Comparison of ENCODE assay signal across 9 cellular contexts in the genomic region with DNA sequence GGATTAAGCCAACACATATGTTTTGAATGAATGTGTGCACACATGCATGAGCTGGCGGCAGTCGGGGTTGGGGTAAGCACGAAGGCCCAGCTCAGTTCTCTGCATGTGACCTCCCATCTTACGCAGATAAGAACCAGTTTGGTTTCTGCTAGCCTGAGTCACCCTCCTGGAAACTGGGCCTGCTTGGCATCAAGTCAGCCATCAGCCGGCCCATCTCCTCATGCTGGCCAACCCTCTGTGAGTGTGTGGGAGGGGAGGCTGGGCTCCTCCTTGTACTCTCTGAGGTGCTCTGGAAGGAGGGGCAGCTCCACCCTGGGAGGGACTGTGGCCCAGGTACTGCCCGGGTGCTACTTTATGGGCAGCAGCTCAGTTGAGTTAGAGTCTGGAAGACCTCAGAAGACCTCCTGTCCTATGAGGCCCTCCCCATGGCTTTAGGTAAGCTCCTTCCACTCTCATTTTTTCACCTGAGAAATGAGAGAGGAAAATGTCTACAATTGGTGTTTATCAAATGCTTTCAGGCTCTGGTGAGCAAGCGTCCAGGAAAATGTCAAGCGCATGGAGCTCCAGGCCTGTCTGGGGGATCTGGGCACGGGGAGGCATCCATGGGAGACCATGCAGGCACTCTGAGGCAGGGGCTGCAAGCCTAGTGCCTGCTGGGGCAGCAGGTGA. TPM values are rescaled to one million over a fixed set of nuclear protein-coding genes. Genes with fewer than 3 reads are reported as not detected.
DNase-seq lines count a peak whose midpoint lies in the region; TF ChIP-seq lines count a peak whose summit lies in the region.
"Had no signal": no experiment of that assay in that cellular context is flagged by ENCODE, and none has a peak within 500 bp of the region (broad histone marks: within the 10 kb centered on the region; RNA-seq: fewer than 3 reads in every experiment).

No MANE protein-coding gene starts in this region.

- 85% methylated on average over 8 of the region's 9 CpGs for WGBS in esophagus muscularis mucosa

- H3K27me3 ChIP-seq in esophagus muscularis mucosa = no peaks in the 10 kb centered on the region

- no peaks in the 10 kb centered on the region for H3K36me3 ChIP-seq in esophagus muscularis mucosa

- H3K4me1 ChIP-seq in esophagus muscularis mucosa = no peaks in the 10 kb centered on the region

- no peak overlapping the region for H3K27ac ChIP-seq in esophagus muscularis mucosa (replicated peaks in 1 of 4)

- no peak for TF ChIP-seq EP300 in esophagus muscularis mucosa (IDR thresholded peaks at IDR 0.05)

- intact Hi-C loops in esophagus muscularis mucosa (cut with DNase I) = no loop called here

- DNase-seq in EL (peak; percentile 48), RPMI7951 (ENCODE audit: low read depth) (peak; percentile 97), esophagus muscularis mucosa (ENCODE audit: extremely low spot score) (peak; percentile 92), retinal pigment epithelial cell (ENCODE audit: low read depth) (peak; percentile 69), NCI-H524 (lab: John Stamatoyannopoulos, UW) (no peak), DMS153 (lab: John Stamatoyannopoulos, UW) (no peak), RKO (ENCODE audit: low spot score) (no peak)
- no peak for DNase-seq in effector CD8-positive, alpha-beta T cell (lab: John Stamatoyannopoulos, UW)

- H3K4me3 ChIP-seq in esophagus muscularis mucosa (no peak overlapping the region), retinal pigment epithelial cell (ENCODE audit: low read length) (no peak overlapping the region)

- TF ChIP-seq POLR2A in esophagus muscularis mucosa (IDR thresholded peaks at IDR 0.05; ENCODE audit: low read depth) = no peak

- TF ChIP-seq CTCF in esophagus muscularis mucosa (IDR thresholded peaks at IDR 0.05) = no peak
- TF ChIP-seq CTCF in retinal pigment epithelial cell (conservative IDR thresholded peaks at IDR 0.05; ENCODE audit: low read depth, low read length) = no peak

- no peaks in the 10 kb centered on the region for H3K9me3 ChIP-seq in esophagus muscularis mucosa

RNA-seq across cellular contexts. Expression of gene IL1RN, which starts 9.7 kb away (rescaled TPM):
- 0.48 TPM in 1 of 2 replicates, not detected in the other for total RNA-seq in RPMI7951 (2014; rRNA removed; shearing (Covaris generic))
- total RNA-seq in esophagus muscularis mucosa = 1 to 10 TPM in 1 of 4 donors, under 1 TPM in 2, not detected in 1; 0.40 to 4.1 (median 0.83) TPM

RNA-seq across cellular contexts. Expression of gene IL1F10, which starts 50.0 kb away (rescaled TPM):
- total RNA-seq in RPMI7951 (2014; rRNA removed; shearing (Covaris generic)) = not detected in 2 replicates
- total RNA-seq in esophagus muscularis mucosa = not detected
- total RNA-seq: naive thymus-derived CD4-positive, alpha-beta T cell had no signal

RNA-seq across cellular contexts. Expression of gene PSD4, which starts 56.0 kb away (rescaled TPM):
- total RNA-seq in RPMI7951 (2014; rRNA removed; shearing (Covaris generic)) = 2.5 and 5.9 TPM in 2 replicates
- total RNA-seq in esophagus muscularis mucosa = 1 to 10 TPM; 3.1 to 4.6 (median 3.6) TPM

RNA-seq across cellular contexts. Expression of gene IL36RN, which starts 58.7 kb away (rescaled TPM):
- not detected in 2 replicates for total RNA-seq in RPMI7951 (2014; rRNA removed; shearing (Covaris generic))
- not detected for total RNA-seq in esophagus muscularis mucosa

Comparison
In these comparisons a context has a peak if more than half of its experiments do, and no peak if none do; other contexts are left out.
1. DNase-seq: peak in EL (single experiment), RPMI7951 (single experiment), esophagus muscularis mucosa (single experiment) and retinal pigment epithelial cell (single experiment); none in NCI-H524 (0 of 2), DMS153 (single experiment), RKO (single experiment) and effector CD8-positive, alpha-beta T cell (single experiment).